1 cellular context compared by ENCODE assay signal in genomic region chr20:31595654-31596411, GRCh38.
TF ChIP-seq lines count a peak whose summit lies in the region.

No MANE protein-coding gene starts in this region.

TF ChIP-seq in HepG2, 621 proteins besides CTCF, POLR2A, EP300 and RAD21 (continued from another document):
- TF ChIP-seq, protein P1, sequence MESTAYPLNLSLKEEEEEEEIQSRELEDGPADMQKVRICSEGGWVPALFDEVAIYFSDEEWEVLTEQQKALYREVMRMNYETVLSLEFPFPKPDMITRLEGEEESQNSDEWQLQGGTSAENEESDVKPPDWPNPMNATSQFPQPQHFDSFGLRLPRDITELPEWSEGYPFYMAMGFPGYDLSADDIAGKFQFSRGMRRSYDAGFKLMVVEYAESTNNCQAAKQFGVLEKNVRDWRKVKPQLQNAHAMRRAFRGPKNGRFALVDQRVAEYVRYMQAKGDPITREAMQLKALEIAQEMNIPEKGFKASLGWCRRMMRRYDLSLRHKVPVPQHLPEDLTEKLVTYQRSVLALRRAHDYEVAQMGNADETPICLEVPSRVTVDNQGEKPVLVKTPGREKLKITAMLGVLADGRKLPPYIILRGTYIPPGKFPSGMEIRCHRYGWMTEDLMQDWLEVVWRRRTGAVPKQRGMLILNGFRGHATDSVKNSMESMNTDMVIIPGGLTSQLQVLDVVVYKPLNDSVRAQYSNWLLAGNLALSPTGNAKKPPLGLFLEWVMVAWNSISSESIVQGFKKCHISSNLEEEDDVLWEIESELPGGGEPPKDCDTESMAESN (CRISPR knock-in tag; conservative IDR thresholded peaks at IDR 0.05), result no peak
- TF ChIP-seq ZNF558 (CRISPR knock-in tag; IDR thresholded peaks at IDR 0.05; ENCODE audit: borderline replicate concordance) (no peak), YY1 (IDR thresholded peaks at IDR 0.05; ENCODE audit: insufficient read depth, insufficient replicate concordance, low read depth, low read length) (peak; percentile 50), SMAD1 (CRISPR knock-in tag; IDR thresholded peaks at IDR 0.05; ENCODE audit: borderline replicate concordance, low read depth) (0 out of 2 replicates have a peak, but pooled peaks have one; percentile 87)
- TF ChIP-seq, protein P2, sequence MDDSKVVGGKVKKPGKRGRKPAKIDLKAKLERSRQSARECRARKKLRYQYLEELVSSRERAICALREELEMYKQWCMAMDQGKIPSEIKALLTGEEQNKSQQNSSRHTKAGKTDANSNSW (CRISPR knock-in tag; IDR thresholded peaks at IDR 0.05; ENCODE audit: borderline replicate concordance), result no peak
